ENCODE assay signal across 28 cellular contexts in the genomic region with DNA sequence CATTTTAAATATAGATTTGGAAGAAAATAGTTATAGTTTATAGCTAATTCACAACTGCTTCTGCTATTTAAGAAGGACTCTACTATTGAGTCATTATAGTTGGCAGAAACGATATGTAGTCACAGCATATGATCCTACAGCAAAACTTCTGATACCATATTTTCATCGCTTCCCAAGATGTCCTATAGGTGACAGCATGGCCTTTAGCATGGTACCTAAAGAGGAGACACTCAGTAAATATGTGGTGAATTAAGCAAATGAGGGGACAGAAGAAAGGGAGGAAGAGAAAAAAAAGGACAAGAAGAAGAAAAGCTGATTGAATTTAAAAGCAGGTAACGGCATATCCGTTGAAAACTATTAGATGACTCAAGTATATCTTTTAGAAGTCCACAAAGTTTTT.
"Had no signal": no experiment of that assay in that cellular context is flagged by ENCODE, and none has a peak within 500 bp of the region (broad histone marks: within the 10 kb centered on the region; RNA-seq: fewer than 3 reads in every experiment).

No MANE protein-coding gene starts in this region.

- H3K36me3 ChIP-seq: breast epithelium, esophagus muscularis mucosa, heart left ventricle, neutrophil, ovary, right lobe of liver, upper lobe of left lung had no signal

- H3K4me1 ChIP-seq: breast epithelium, esophagus muscularis mucosa, foreskin keratinocyte, heart left ventricle, right lobe of liver, upper lobe of left lung had no signal

- H3K4me1 Mint-ChIP-seq: activated CD4-positive, alpha-beta T cell treated with anti-CD3 and anti-CD28 coated beads, Interleukin-2, amount 10 ng/mL, durations not matched to agents 7 days and 5 days; activated naive CD4-positive, alpha-beta T cell treated with anti-CD3 and anti-CD28 coated beads, Interleukin-2, amount 50 U/mL, for 24 hours; activated naive CD8-positive, alpha-beta T cell treated with anti-CD3 and anti-CD28 coated beads, Interleukin-2, amount 50 U/mL, for 24 hours; immature natural killer cell; mesothelial cell of epicardium; naive B cell; stimulated activated effector memory CD8-positive, alpha-beta T cell treated with anti-CD3 and anti-CD28 coated beads, Interleukin-12 subunit alpha, Interleukin-12 subunit beta, amount 100 ng/mL, for 72 hours had no signal

- H3K27ac ChIP-seq: breast epithelium, esophagus muscularis mucosa, foreskin keratinocyte, heart left ventricle, neutrophil, ovary, right lobe of liver, upper lobe of left lung had no signal

- H3K27me3 Mint-ChIP-seq: activated CD8-positive, alpha-beta T cell treated with anti-CD3 and anti-CD28 coated beads for 36 hours; progenitor cell of endocrine pancreas had no signal

- H3K27me3 ChIP-seq: breast epithelium, esophagus muscularis mucosa, foreskin keratinocyte, heart left ventricle, neutrophil, ovary, right lobe of liver, upper lobe of left lung had no signal

- H3K4me3 Mint-ChIP-seq: activated CD4-positive, alpha-beta T cell treated with anti-CD3 and anti-CD28 coated beads, Interleukin-2, amount 10 ng/mL, durations not matched to agents 7 days and 5 days; activated CD8-positive, alpha-beta T cell treated with anti-CD3 and anti-CD28 coated beads for 36 hours; activated naive CD4-positive, alpha-beta T cell treated with anti-CD3 and anti-CD28 coated beads, Interleukin-2, amount 50 U/mL, for 24 hours; activated naive CD8-positive, alpha-beta T cell treated with anti-CD3 and anti-CD28 coated beads, Interleukin-2, amount 50 U/mL, for 24 hours; immature natural killer cell; mesothelial cell of epicardium; naive B cell; nephron progenitor cell; stimulated activated effector memory CD8-positive, alpha-beta T cell treated with anti-CD3 and anti-CD28 coated beads, Interleukin-12 subunit alpha, Interleukin-12 subunit beta, amount 100 ng/mL, for 72 hours; stimulated activated naive CD8-positive, alpha-beta T cell treated with anti-CD3 and anti-CD28 coated beads, Interleukin-15, Interleukin-2, amounts not matched to agents 100 ng/mL and 50 ng/mL, for 24 hours had no signal

- H3K9me3 ChIP-seq: breast epithelium, esophagus muscularis mucosa, heart left ventricle, neutrophil, ovary, right lobe of liver, upper lobe of left lung had no signal

- H3K36me3 Mint-ChIP-seq: activated naive CD4-positive, alpha-beta T cell treated with anti-CD3 and anti-CD28 coated beads, Interleukin-2, amount 50 U/mL, for 24 hours; immature natural killer cell; mesothelial cell of epicardium; naive B cell; stimulated activated effector memory CD8-positive, alpha-beta T cell treated with anti-CD3 and anti-CD28 coated beads, Interleukin-12 subunit alpha, Interleukin-12 subunit beta, amount 100 ng/mL, for 72 hours had no signal

- H3K9me3 Mint-ChIP-seq: activated CD4-positive, alpha-beta T cell treated with anti-CD3 and anti-CD28 coated beads, Interleukin-2, amount 10 ng/mL, durations not matched to agents 7 days and 5 days; activated CD8-positive, alpha-beta T cell treated with anti-CD3 and anti-CD28 coated beads for 36 hours; activated naive CD4-positive, alpha-beta T cell treated with anti-CD3 and anti-CD28 coated beads, Interleukin-2, amount 50 U/mL, for 24 hours; activated naive CD8-positive, alpha-beta T cell treated with anti-CD3 and anti-CD28 coated beads, Interleukin-2, amount 50 U/mL, for 24 hours; activated T-helper 2 cell treated with anti-CD3 and anti-CD28 coated beads, Interferon-gamma antibody, Interleukin-2, Interleukin-4, amounts not matched to agents 10 μg/mL and 5 μg/mL and 100 μg/mL, durations not matched to agents 14 hours and 24 hours and 36 hours; mesothelial cell of epicardium; nephron progenitor cell; stimulated activated naive CD8-positive, alpha-beta T cell treated with anti-CD3 and anti-CD28 coated beads, Interleukin-15, Interleukin-2, amounts not matched to agents 100 ng/mL and 50 ng/mL, for 24 hours had no signal

- H3K4me3 ChIP-seq: breast epithelium, esophagus muscularis mucosa, heart left ventricle, ovary, right lobe of liver, upper lobe of left lung had no signal

- H3K27ac Mint-ChIP-seq: activated CD4-positive, alpha-beta T cell treated with anti-CD3 and anti-CD28 coated beads, Interleukin-2, amount 10 ng/mL, durations not matched to agents 7 days and 5 days; activated CD8-positive, alpha-beta T cell treated with anti-CD3 and anti-CD28 coated beads for 36 hours; activated naive CD4-positive, alpha-beta T cell treated with anti-CD3 and anti-CD28 coated beads, Interleukin-2, amount 50 U/mL, for 24 hours; activated naive CD8-positive, alpha-beta T cell treated with anti-CD3 and anti-CD28 coated beads, Interleukin-2, amount 50 U/mL, for 24 hours; activated T-helper 2 cell treated with anti-CD3 and anti-CD28 coated beads, Interferon-gamma antibody, Interleukin-2, Interleukin-4, amounts not matched to agents 10 μg/mL and 5 μg/mL and 100 μg/mL, durations not matched to agents 14 hours and 24 hours and 36 hours; mesothelial cell of epicardium; nephron progenitor cell; progenitor cell of endocrine pancreas; stimulated activated effector memory CD8-positive, alpha-beta T cell treated with anti-CD3 and anti-CD28 coated beads, Interleukin-12 subunit alpha, Interleukin-12 subunit beta, amount 100 ng/mL, for 72 hours; stimulated activated naive CD8-positive, alpha-beta T cell treated with anti-CD3 and anti-CD28 coated beads, Interleukin-15, Interleukin-2, amounts not matched to agents 100 ng/mL and 50 ng/mL, for 24 hours had no signal

- ATAC-seq: activated CD8-positive, alpha-beta T cell treated with anti-CD3 and anti-CD28 coated beads for 36 hours; activated naive CD8-positive, alpha-beta T cell treated with anti-CD3 and anti-CD28 coated beads, Interleukin-2, amount 50 U/mL, for 24 hours; foreskin keratinocyte; heart left ventricle; left colon; right lobe of liver; stimulated activated effector memory CD8-positive, alpha-beta T cell treated with anti-CD3 and anti-CD28 coated beads, Interleukin-12 subunit alpha, Interleukin-12 subunit beta, amount 100 ng/mL, for 72 hours had no signal

- DNase-seq: activated CD4-positive, alpha-beta T cell treated with anti-CD3 and anti-CD28 coated beads for 1 hour; activated CD4-positive, alpha-beta T cell treated with anti-CD3 and anti-CD28 coated beads, Interleukin-2, amount 10 ng/mL, durations not matched to agents 7 days and 5 days; activated CD8-positive, alpha-beta T cell treated with anti-CD3 and anti-CD28 coated beads for 36 hours; activated naive CD8-positive, alpha-beta T cell treated with anti-CD3 and anti-CD28 coated beads, Interleukin-2, amount 50 U/mL, for 24 hours; activated T-cell treated with anti-CD3 and anti-CD28 coated beads, Interleukin-2, amount 50 U/mL, for 48 hours; central memory CD4-positive, alpha-beta T cell; foreskin keratinocyte; heart left ventricle; hypothalamus; immature natural killer cell; kidney; left colon; naive B cell; nephron progenitor cell; ovary; right lobe of liver; stimulated activated CD4-positive, alpha-beta T cell treated with anti-CD3 and anti-CD28 coated beads, Interleukin-4, amount 100 ng/mL, for 24 hours; substantia nigra; upper lobe of left lung had no signal
